ENCODE assay signal across 10 cellular contexts in the genomic region with DNA sequence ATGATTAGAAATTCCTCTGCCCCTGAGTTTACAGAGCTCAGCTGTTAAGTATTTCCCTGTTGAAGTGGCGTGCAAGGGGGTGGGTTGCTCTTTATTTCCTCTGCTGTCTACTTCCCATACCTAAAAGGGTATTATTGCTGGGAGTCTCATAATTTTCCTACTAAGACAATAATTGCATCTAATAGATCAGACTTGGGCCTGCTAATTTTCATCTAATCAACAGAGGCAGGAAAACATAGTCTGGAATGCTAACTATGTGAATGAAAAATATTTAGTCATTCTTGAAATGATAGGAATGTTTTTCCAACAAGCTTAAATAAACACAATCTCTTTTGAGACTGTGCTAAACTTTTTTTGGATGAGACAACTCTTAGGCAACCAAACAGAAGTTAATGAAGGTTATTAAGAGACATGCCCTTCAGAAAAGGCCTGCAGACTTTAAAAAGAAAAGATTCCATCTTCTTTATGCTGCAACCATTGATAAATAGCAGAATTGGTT.
DNase-seq lines count a peak whose midpoint lies in the region; ATAC-seq and TF ChIP-seq lines count a peak whose summit lies in the region.
"Had no signal": no experiment of that assay in that cellular context is flagged by ENCODE, and none has a peak within 500 bp of the region (broad histone marks: within the 10 kb centered on the region; RNA-seq: fewer than 3 reads in every experiment).

No MANE protein-coding gene starts in this region.

- no peak for ATAC-seq in HG02798 (IDR thresholded peaks at IDR 0.05; ENCODE audit: poor library complexity, unreplicated experiment)
- no peak for ATAC-seq in GM21381 (IDR thresholded peaks at IDR 0.05; ENCODE audit: unreplicated experiment)
- no peak for ATAC-seq in HG03045 (IDR thresholded peaks at IDR 0.05; ENCODE audit: unreplicated experiment)
- ATAC-seq: activated naive CD8-positive, alpha-beta T cell treated with anti-CD3 and anti-CD28 coated beads, Interleukin-2, amount 50 U/mL, for 24 hours; stimulated activated naive B cell treated with anti-CD40 and anti-IgM and Interleukin-4, amounts not matched to agents 10 μg/mL and 1 μg/mL and 100 μg/mL, for 72 hours had no signal

- H3K9me3 ChIP-seq in ascending aorta = no peaks in the 10 kb centered on the region

- H3K36me3 ChIP-seq in ascending aorta = peaks cover 3 to 30% of the 10 kb centered on the region in 2 donors

- peak; percentile 54 for DNase-seq in G401 (ENCODE audit: low spot score)
- DNase-seq in ascending aorta (ENCODE audit: low spot score in 2 of 2) = no peak
- DNase-seq in glomerular visceral epithelial cell (ENCODE audit: extremely low spot score) = peak; percentile 56
- peak; percentile 96 for DNase-seq in renal cortical epithelial cell (ENCODE audit: low read depth)
- DNase-seq in NCI-H446 (lab: John Stamatoyannopoulos, UW) = no peak
- DNase-seq: activated naive CD8-positive, alpha-beta T cell treated with anti-CD3 and anti-CD28 coated beads, Interleukin-2, amount 50 U/mL, for 24 hours; stimulated activated naive B cell treated with anti-CD40 and anti-IgM and Interleukin-4, amounts not matched to agents 10 μg/mL and 1 μg/mL and 100 μg/mL, for 72 hours had no signal

- no peak overlapping the region for H3K4me3 ChIP-seq in ascending aorta

- intact Hi-C loops in ascending aorta (cut with DNase I) = loop anchor here (5.0 kb wide), 2 partner anchors 34 to 54 kb away; no protein-coding TSS in a partner anchor

- in situ Hi-C loops in G401 (cut with HindIII; ENCODE audit: low sequenced_read_pairs) = no loop called here

- no peaks in the 10 kb centered on the region for H3K27me3 ChIP-seq in ascending aorta

- H3K4me1 ChIP-seq in ascending aorta = peaks cover 15 to 66% of the 10 kb centered on the region in 2 donors

- H3K27ac ChIP-seq in ascending aorta = peak overlapping the region; percentile 81 to 88

- TF ChIP-seq CTCF in ascending aorta (IDR thresholded peaks at IDR 0.05) = no peak

Comparison
In these comparisons a context has a peak if more than half of its experiments do, and no peak if none do; other contexts are left out.
1. DNase-seq: peak in G401 (single experiment), glomerular visceral epithelial cell (single experiment) and renal cortical epithelial cell (single experiment); none in ascending aorta (0 of 2) and NCI-H446 (0 of 2).